Comparison of ENCODE assay signal across 9 cellular contexts in the genomic region with DNA sequence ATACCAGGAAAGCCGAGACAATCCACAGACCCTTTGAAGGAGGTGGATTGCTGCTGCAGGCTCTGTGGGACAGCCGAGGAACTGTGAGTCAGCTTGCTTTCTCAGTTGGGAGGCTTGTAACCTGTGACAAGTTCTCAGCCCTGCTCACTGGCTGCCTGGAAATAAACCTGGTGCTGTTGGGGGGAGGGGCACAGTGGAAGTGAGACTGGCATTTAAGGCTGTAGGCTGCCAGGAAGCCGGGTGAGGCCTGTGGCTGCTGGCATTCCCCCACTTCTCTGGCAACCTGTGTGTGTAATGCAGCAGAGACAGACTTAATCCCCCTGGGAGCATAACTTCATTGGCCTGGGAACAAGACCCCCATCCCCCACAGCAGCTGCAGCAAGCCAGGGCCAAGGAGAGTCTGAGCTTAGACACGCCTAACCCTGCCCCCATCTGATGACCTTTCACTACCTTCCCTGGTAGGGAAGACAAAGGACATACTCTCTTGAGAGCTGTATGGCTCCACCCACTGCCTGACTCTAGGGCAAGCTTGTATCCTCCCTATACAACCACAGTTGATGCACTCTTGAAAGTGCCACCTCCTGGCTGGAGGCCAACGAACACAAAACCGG.
DNase-seq lines count a peak whose midpoint lies in the region; ATAC-seq and TF ChIP-seq lines count a peak whose summit lies in the region.
"Had no signal": no experiment of that assay in that cellular context is flagged by ENCODE, and none has a peak within 500 bp of the region (broad histone marks: within the 10 kb centered on the region; RNA-seq: fewer than 3 reads in every experiment).

No MANE protein-coding gene starts in this region.

- POLR2A ChIA-PET in MCF 10A (lab: Yijun Ruan, JAX), result no interaction called here

- H3K4me3 Mint-ChIP-seq in MCF 10A (ENCODE audit: unreplicated experiment), result no peak overlapping the region
- no peak overlapping the region for H3K4me3 Mint-ChIP-seq in activated naive CD8-positive, alpha-beta T cell treated with anti-CD3 and anti-CD28 coated beads, Interleukin-2, amount 50 U/mL, for 24 hours
- no peak overlapping the region for H3K4me3 Mint-ChIP-seq in stimulated activated effector memory CD8-positive, alpha-beta T cell treated with anti-CD3 and anti-CD28 coated beads, Interleukin-12 subunit alpha, Interleukin-12 subunit beta, amount 100 ng/mL, for 72 hours

- intact Hi-C loops in MCF 10A (cut with micrococcal nuclease) (no loop called here), breast epithelium (cut with DNase I; ENCODE audit: low total_unique reads) (no loop called here)

- H3K36me3 ChIP-seq in breast epithelium, result no peaks in the 10 kb centered on the region

- H3K27ac ChIP-seq in breast epithelium, result no peak overlapping the region

- DNase-seq in MCF 10A (ENCODE audit: unreplicated experiment) (peak; percentile 73), breast epithelium (ENCODE audit: low spot score in 2 of 2) (no peak), cerebellar nuclear complex (lab: John Stamatoyannopoulos, UW) (no peak), foreskin melanocyte (no peak)
- DNase-seq in activated naive CD8-positive, alpha-beta T cell treated with anti-CD3 and anti-CD28 coated beads, Interleukin-2, amount 50 U/mL, for 24 hours, result peak; percentile 29
- no peak for DNase-seq in stimulated activated effector memory CD8-positive, alpha-beta T cell treated with anti-CD3 and anti-CD28 coated beads, Interleukin-12 subunit alpha, Interleukin-12 subunit beta, amount 100 ng/mL, for 72 hours (ENCODE audit: low spot score in 2 of 2)
- DNase-seq: NCI-H446 treated with DMSO at 0.1 percent for 48 hours had no signal

- no peaks in the 10 kb centered on the region for H3K4me1 ChIP-seq in breast epithelium

- no peaks in the 10 kb centered on the region for H3K4me1 Mint-ChIP-seq in MCF 10A (ENCODE audit: insufficient read depth, unreplicated experiment)
- H3K4me1 Mint-ChIP-seq in activated naive CD8-positive, alpha-beta T cell treated with anti-CD3 and anti-CD28 coated beads, Interleukin-2, amount 50 U/mL, for 24 hours, result no peaks in the 10 kb centered on the region
- no peaks in the 10 kb centered on the region for H3K4me1 Mint-ChIP-seq in stimulated activated effector memory CD8-positive, alpha-beta T cell treated with anti-CD3 and anti-CD28 coated beads, Interleukin-12 subunit alpha, Interleukin-12 subunit beta, amount 100 ng/mL, for 72 hours

- no peaks in the 10 kb centered on the region for H3K27me3 Mint-ChIP-seq in MCF 10A (ENCODE audit: insufficient read depth, unreplicated experiment)
- H3K27me3 Mint-ChIP-seq in activated naive CD8-positive, alpha-beta T cell treated with anti-CD3 and anti-CD28 coated beads, Interleukin-2, amount 50 U/mL, for 24 hours, result no peaks in the 10 kb centered on the region

- ATAC-seq in HG03378 (IDR thresholded peaks at IDR 0.05; ENCODE audit: unreplicated experiment), result peak; percentile 92
- ATAC-seq in activated naive CD8-positive, alpha-beta T cell treated with anti-CD3 and anti-CD28 coated beads, Interleukin-2, amount 50 U/mL, for 24 hours, result peak; percentile 68
- peak; percentile 48 for ATAC-seq in stimulated activated effector memory CD8-positive, alpha-beta T cell treated with anti-CD3 and anti-CD28 coated beads, Interleukin-12 subunit alpha, Interleukin-12 subunit beta, amount 100 ng/mL, for 72 hours
- no peak for ATAC-seq in HG03520 (IDR thresholded peaks at IDR 0.05; ENCODE audit: unreplicated experiment)

- H3K27me3 ChIP-seq in breast epithelium, result no peaks in the 10 kb centered on the region

- H3K36me3 Mint-ChIP-seq in MCF 10A (ENCODE audit: insufficient read depth, unreplicated experiment), result no peaks in the 10 kb centered on the region
- H3K36me3 Mint-ChIP-seq in activated naive CD8-positive, alpha-beta T cell treated with anti-CD3 and anti-CD28 coated beads, Interleukin-2, amount 50 U/mL, for 24 hours (ENCODE audit: low read depth), result peaks cover 13% of the 10 kb centered on the region
- H3K36me3 Mint-ChIP-seq in stimulated activated effector memory CD8-positive, alpha-beta T cell treated with anti-CD3 and anti-CD28 coated beads, Interleukin-12 subunit alpha, Interleukin-12 subunit beta, amount 100 ng/mL, for 72 hours, result no peaks in the 10 kb centered on the region

- TF ChIP-seq CTCF in MCF 10A (IDR thresholded peaks at IDR 0.05; ENCODE audit: unreplicated experiment), result no peak
- no peak for TF ChIP-seq CTCF in breast epithelium (IDR thresholded peaks at IDR 0.05)

- peaks cover 9% of the 10 kb centered on the region for H3K9me3 Mint-ChIP-seq in MCF 10A (ENCODE audit: unreplicated experiment)
- peaks cover 18% of the 10 kb centered on the region for H3K9me3 Mint-ChIP-seq in activated naive CD8-positive, alpha-beta T cell treated with anti-CD3 and anti-CD28 coated beads, Interleukin-2, amount 50 U/mL, for 24 hours
- peaks cover 4% of the 10 kb centered on the region for H3K9me3 Mint-ChIP-seq in stimulated activated effector memory CD8-positive, alpha-beta T cell treated with anti-CD3 and anti-CD28 coated beads, Interleukin-12 subunit alpha, Interleukin-12 subunit beta, amount 100 ng/mL, for 72 hours

- no peak for TF ChIP-seq POLR2A in breast epithelium (IDR thresholded peaks at IDR 0.05)

- CTCF ChIA-PET in MCF 10A (lab: Yijun Ruan, JAX), result interaction anchor here (0.6 to 1.5 kb wide), 2 partner anchors 163 to 233 kb away, joined by 5 read pairs; no protein-coding TSS in a partner anchor

- no TSS peak for BruUV-seq in MCF 10A (replicated peaks; lab: Mats Ljungman, UMichigan)

- no peak overlapping the region for H3K27ac Mint-ChIP-seq in MCF 10A (ENCODE audit: low read depth, unreplicated experiment)
- no peak overlapping the region for H3K27ac Mint-ChIP-seq in activated naive CD8-positive, alpha-beta T cell treated with anti-CD3 and anti-CD28 coated beads, Interleukin-2, amount 50 U/mL, for 24 hours
- H3K27ac Mint-ChIP-seq in stimulated activated effector memory CD8-positive, alpha-beta T cell treated with anti-CD3 and anti-CD28 coated beads, Interleukin-12 subunit alpha, Interleukin-12 subunit beta, amount 100 ng/mL, for 72 hours, result no peak overlapping the region

- no peak overlapping the region for H3K4me3 ChIP-seq in breast epithelium

- peaks cover 9 to 13% of the 10 kb centered on the region in 2 donors for H3K9me3 ChIP-seq in breast epithelium

Comparison
In these comparisons a context has a peak if more than half of its experiments do, and no peak if none do; other contexts are left out.
1. DNase-seq: peak in MCF 10A (single experiment) and activated naive CD8-positive, alpha-beta T cell treated with anti-CD3 and anti-CD28 coated beads, Interleukin-2, amount 50 U/mL, for 24 hours (single experiment); none in breast epithelium (0 of 2), stimulated activated effector memory CD8-positive, alpha-beta T cell treated with anti-CD3 and anti-CD28 coated beads, Interleukin-12 subunit alpha, Interleukin-12 subunit beta, amount 100 ng/mL, for 72 hours (0 of 2), cerebellar nuclear complex (0 of 2) and foreskin melanocyte (single experiment).